ENCODE assay signal across 18 cellular contexts in genomic region chr14:65026526-65026925, GRCh38. TPM values are rescaled to one million over a fixed set of nuclear protein-coding genes. Genes with fewer than 3 reads are reported as not detected.
DNase-seq lines count a peak whose midpoint lies in the region; ATAC-seq and TF ChIP-seq lines count a peak whose summit lies in the region.
"Had no signal": no experiment of that assay in that cellular context is flagged by ENCODE, and none has a peak within 500 bp of the region (broad histone marks: within the 10 kb centered on the region; RNA-seq: fewer than 3 reads in every experiment).

No MANE protein-coding gene starts in this region.

- H3K27me3 ChIP-seq in esophagus muscularis mucosa (no peaks in the 10 kb centered on the region), prostate gland (replicated peaks; ENCODE audit: insufficient read depth) (no peaks in the 10 kb centered on the region)
- H3K27me3 ChIP-seq: BLaER1 treated with 17β-estradiol and CSF1 and Interleukin-3, amounts not matched to agents 10 nM and 100 nM; SJSA1 had no signal

- TF ChIP-seq CTCF in esophagus muscularis mucosa (IDR thresholded peaks at IDR 0.05) (no peak), prostate gland (IDR thresholded peaks at IDR 0.05) (no peak), type B pancreatic cell (conservative IDR thresholded peaks at IDR 0.05) (no peak)

- H3K27ac ChIP-seq in esophagus muscularis mucosa (replicated peaks in 1 of 4) (peak overlapping the region; percentile 64 to 81 (median 78)), prostate gland (peak overlapping the region; percentile 69 to 81)
- H3K27ac ChIP-seq: BLaER1 treated with 17β-estradiol and CSF1 and Interleukin-3, amounts not matched to agents 10 nM and 100 nM; KMS-11; SJSA1 had no signal

- no peak for TF ChIP-seq POLR2A in esophagus muscularis mucosa (IDR thresholded peaks at IDR 0.05; ENCODE audit: low read depth)
- TF ChIP-seq POLR2A in prostate gland (IDR thresholded peaks at IDR 0.05), result no peak

- peaks cover 7 to 50% (median 20%) of the 10 kb centered on the region in 4 donors for H3K36me3 ChIP-seq in esophagus muscularis mucosa
- no peaks in the 10 kb centered on the region for H3K36me3 ChIP-seq in prostate gland

- H3K4me1 ChIP-seq in esophagus muscularis mucosa (peaks cover 0 to 24% (median 19%) of the 10 kb centered on the region in 4 donors), prostate gland (replicated peaks) (peaks cover 6% of the 10 kb centered on the region)
- H3K4me1 ChIP-seq: BLaER1 treated with 17β-estradiol and CSF1 and Interleukin-3, amounts not matched to agents 10 nM and 100 nM; SJSA1 had no signal

- peaks cover 9% of the 10 kb centered on the region for H3K4me1 Mint-ChIP-seq in activated T-helper 17 cell treated with anti-CD3 and anti-CD28 coated beads, Interleukin-2, amount 50 U/mL, for 72 hours
- H3K4me1 Mint-ChIP-seq in type B pancreatic cell (ENCODE audit: unreplicated experiment), result no peaks in the 10 kb centered on the region
- H3K4me1 Mint-ChIP-seq: CD8-positive, alpha-beta memory T cell; H9 had no signal

- H3K4me3 ChIP-seq in esophagus muscularis mucosa, result peak overlapping the region in 1 of 4 donors; percentile 10
- H3K4me3 ChIP-seq in prostate gland, result no peak overlapping the region
- H3K4me3 ChIP-seq: BLaER1 treated with 17β-estradiol and CSF1 and Interleukin-3, amounts not matched to agents 10 nM and 100 nM; SJSA1 had no signal

- intact Hi-C loops in esophagus muscularis mucosa (cut with DNase I) (no loop called here), prostate gland (cut with DNase I) (loop anchor here (5.0 kb wide), 2 partner anchors 51 to 76 kb away; partner anchors contain the start of gene MAX)

- DNase-seq in esophagus muscularis mucosa (ENCODE audit: extremely low spot score) (no peak), prostate gland (ENCODE audit: low spot score) (no peak), type B pancreatic cell (ENCODE audit: extremely low spot score, unreplicated experiment) (no peak), LoVo (ENCODE audit: low spot score) (no peak)
- DNase-seq: CD8-positive, alpha-beta memory T cell; H9; NCI-H1436; NCI-H2029; NCI-H2171 treated with DMSO at 0.1 percent for 48 hours; NCI-H446; NCI-H69 had no signal

- no peaks in the 10 kb centered on the region for H3K9me3 ChIP-seq in esophagus muscularis mucosa
- H3K9me3 ChIP-seq in prostate gland, result no peaks in the 10 kb centered on the region
- H3K9me3 ChIP-seq: BLaER1 treated with 17β-estradiol and CSF1 and Interleukin-3, amounts not matched to agents 10 nM and 100 nM; SJSA1 had no signal

- H3K27ac Mint-ChIP-seq in activated T-helper 17 cell treated with anti-CD3 and anti-CD28 coated beads, Interleukin-2, amount 50 U/mL, for 72 hours, result peak overlapping the region; percentile 36
- peak overlapping the region; percentile 7 for H3K27ac Mint-ChIP-seq in type B pancreatic cell

- no peaks in the 10 kb centered on the region for H3K27me3 Mint-ChIP-seq in activated T-helper 17 cell treated with anti-CD3 and anti-CD28 coated beads, Interleukin-2, amount 50 U/mL, for 72 hours
- H3K27me3 Mint-ChIP-seq in type B pancreatic cell, result no peaks in the 10 kb centered on the region
- H3K27me3 Mint-ChIP-seq: CD8-positive, alpha-beta memory T cell had no signal

- WGBS in esophagus muscularis mucosa, result 93% methylated on average over 9 of the region's 9 CpGs
- WGBS in prostate gland, result 63% methylated on average over 9 of the region's 9 CpGs

- H3K36me3 Mint-ChIP-seq in activated T-helper 17 cell treated with anti-CD3 and anti-CD28 coated beads, Interleukin-2, amount 50 U/mL, for 72 hours (ENCODE audit: low read depth), result peaks cover 69% of the 10 kb centered on the region
- peaks cover 26% of the 10 kb centered on the region for H3K36me3 Mint-ChIP-seq in type B pancreatic cell

- H3K4me3 Mint-ChIP-seq in activated T-helper 17 cell treated with anti-CD3 and anti-CD28 coated beads, Interleukin-2, amount 50 U/mL, for 72 hours, result no peak overlapping the region
- no peak overlapping the region for H3K4me3 Mint-ChIP-seq in type B pancreatic cell
- H3K4me3 Mint-ChIP-seq: CD8-positive, alpha-beta memory T cell; H9 had no signal

- no peak for TF ChIP-seq EP300 in esophagus muscularis mucosa (IDR thresholded peaks at IDR 0.05)

- ATAC-seq in activated T-helper 17 cell treated with anti-CD3 and anti-CD28 coated beads, Interleukin-2, amount 50 U/mL, for 72 hours (replicated peaks), result no peak
- ATAC-seq in HG03039 (IDR thresholded peaks at IDR 0.05; ENCODE audit: unreplicated experiment) (no peak), GM21619 (IDR thresholded peaks at IDR 0.05; ENCODE audit: unreplicated experiment) (no peak)
- ATAC-seq: Panc1 had no signal

- no peaks in the 10 kb centered on the region for H3K9me3 Mint-ChIP-seq in activated T-helper 17 cell treated with anti-CD3 and anti-CD28 coated beads, Interleukin-2, amount 50 U/mL, for 72 hours
- no peaks in the 10 kb centered on the region for H3K9me3 Mint-ChIP-seq in type B pancreatic cell
- H3K9me3 Mint-ChIP-seq: CD8-positive, alpha-beta memory T cell; H9 had no signal

RNA-seq across cellular contexts. Expression of gene FNTB, which starts 39.8 kb away (rescaled TPM):
- total RNA-seq in activated T-helper 17 cell treated with anti-CD3 and anti-CD28 coated beads, Interleukin-2, amount 50 U/mL, for 72 hours, result 10 to 100 TPM; 24.7 to 47.1 TPM
- total RNA-seq in esophagus muscularis mucosa (10 to 100 TPM; 10.3 to 20.7 (median 15.5) TPM), prostate gland (10 to 100 TPM; 23.5 to 46.2 TPM), type B pancreatic cell (ENCODE audit: low replicate concordance) (30.1 and 31.2 TPM in 2 replicates)

RNA-seq across cellular contexts. Expression of gene RAB15, which starts 54.4 kb away (rescaled TPM):
- 1 to 10 TPM; 4.3 to 7.2 TPM for total RNA-seq in activated T-helper 17 cell treated with anti-CD3 and anti-CD28 coated beads, Interleukin-2, amount 50 U/mL, for 72 hours
- total RNA-seq in esophagus muscularis mucosa (10 to 100 TPM in 1 of 4 donors, 1 to 10 TPM in 3; 3.7 to 11.4 (median 7.1) TPM), prostate gland (10 to 100 TPM; 10.1 to 17.5 TPM), type B pancreatic cell (ENCODE audit: low replicate concordance) (31.4 and 55.6 TPM in 2 replicates)
